Comparison of ENCODE assay signal across 32 cellular contexts in genomic region chr19:5237939-5238480, GRCh38.
"Had no signal": no experiment of that assay in that cellular context is flagged by ENCODE, and none has a peak within 500 bp of the region (broad histone marks: within the 10 kb centered on the region; RNA-seq: fewer than 3 reads in every experiment).

No MANE protein-coding gene starts in this region.

- DNase-seq: activated CD4-positive, alpha-beta memory T cell treated with anti-CD3 and anti-CD28 coated beads for 36 hours; activated CD4-positive, alpha-beta T cell treated with anti-CD3 and anti-CD28 coated beads for 36 hours; activated CD4-positive, alpha-beta T cell treated with anti-CD3 and anti-CD28 coated beads, Interleukin-2, amount 10 ng/mL, durations not matched to agents 24 days and 14 days; activated CD4-positive, CD25-positive, alpha-beta regulatory T cell; activated CD4-positive, CD25-positive, alpha-beta regulatory T cell treated with anti-CD3 and anti-CD28 coated beads, Interleukin-2, amount 50 U/mL, for 72 hours; activated CD8-positive, alpha-beta memory T cell treated with anti-CD3 and anti-CD28 coated beads, Interleukin-2, amount 10 ng/mL, durations not matched to agents 7 days and 5 days; activated CD8-positive, alpha-beta memory T cell treated with anti-CD3 and anti-CD28 coated beads, Interleukin-2, amount 50 U/mL, for 48 hours; activated CD8-positive, alpha-beta T cell treated with anti-CD3 and anti-CD28 coated beads, Interleukin-2, amount 10 ng/mL, durations not matched to agents 7 days and 5 days; activated gamma-delta T cell; activated naive CD4-positive, alpha-beta T cell; activated naive CD4-positive, alpha-beta T cell treated with anti-CD3 and anti-CD28 coated beads, Interleukin-2, amount 10 ng/mL, durations not matched to agents 7 days and 5 days; activated naive CD8-positive, alpha-beta T cell treated with anti-CD3 and anti-CD28 coated beads, Interleukin-2, amount 10 ng/mL, durations not matched to agents 7 days and 5 days; activated T-cell treated with anti-CD3 and anti-CD28 coated beads for 4 hours; activated T-cell treated with anti-CD3 and anti-CD28 coated beads, Interleukin-2, amount 50 U/mL, for 24 hours; activated T-cell treated with anti-CD3 and anti-CD28 coated beads, Interleukin-2, amount 50 U/mL, for 72 hours; central memory CD4-positive, alpha-beta T cell; cerebellar nuclear complex; colonic mucosa; effector CD8-positive, alpha-beta T cell; foreskin fibroblast; heart left ventricle; T-helper 1 cell; T-helper 17 cell; T1000 had no signal

- FAIRE-seq: endometrium, endothelial cell of umbilical vein, frontal cortex had no signal

- H3K4me3 ChIP-seq: ascending aorta, breast epithelium, cardiac muscle cell, colonic mucosa, heart left ventricle had no signal

- H3K9me3 ChIP-seq: ascending aorta, breast epithelium, colonic mucosa, heart left ventricle had no signal

- H3K27ac ChIP-seq: ascending aorta, breast epithelium, cardiac muscle cell, colonic mucosa, epithelial cell of prostate, heart left ventricle had no signal

- H3K4me1 ChIP-seq: ascending aorta, breast epithelium, colonic mucosa, heart left ventricle had no signal

- ATAC-seq: activated CD4-positive, alpha-beta T cell treated with anti-CD3 and anti-CD28 coated beads for 36 hours; activated CD8-positive, alpha-beta memory T cell treated with anti-CD3 and anti-CD28 coated beads, Interleukin-2, amount 10 ng/mL, durations not matched to agents 7 days and 5 days; activated CD8-positive, alpha-beta T cell treated with anti-CD3 and anti-CD28 coated beads, Interleukin-2, amount 10 ng/mL, durations not matched to agents 7 days and 5 days; activated naive CD4-positive, alpha-beta T cell treated with anti-CD3 and anti-CD28 coated beads, Interleukin-2, amount 50 U/mL, for 72 hours; activated T-cell treated with anti-CD3 and anti-CD28 coated beads, Interleukin-2, amount 50 U/mL, for 72 hours; heart left ventricle; T-helper 17 cell had no signal

- H3K36me3 ChIP-seq: breast epithelium, colonic mucosa had no signal

- H3K27me3 ChIP-seq: ascending aorta, breast epithelium, cardiac muscle cell, colonic mucosa, heart left ventricle had no signal
